In the genomic region with DNA sequence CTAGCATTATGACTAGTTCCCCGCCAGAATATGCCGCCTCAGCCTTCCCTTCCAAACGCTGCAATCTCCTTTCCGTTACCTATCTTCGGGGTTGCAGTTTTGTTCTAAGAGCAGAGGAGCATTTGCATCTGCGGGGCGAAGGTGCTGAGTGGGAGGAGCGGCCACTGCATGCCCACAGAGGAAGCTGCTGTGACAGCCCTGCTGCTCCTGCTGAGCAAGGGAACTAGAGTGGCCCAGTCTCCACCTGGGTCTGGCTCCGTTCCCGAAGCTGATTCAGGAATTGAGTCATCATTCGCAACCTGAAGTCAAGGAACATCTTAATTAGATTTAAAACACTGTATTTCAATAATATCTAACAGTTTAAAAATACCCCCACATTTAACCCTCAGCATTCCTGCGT, we compare ENCODE assay signal across 9 cellular contexts.
DNase-seq lines count a peak whose midpoint lies in the region; ATAC-seq and TF ChIP-seq lines count a peak whose summit lies in the region.
"Had no signal": no experiment of that assay in that cellular context is flagged by ENCODE, and none has a peak within 500 bp of the region (broad histone marks: within the 10 kb centered on the region; RNA-seq: fewer than 3 reads in every experiment).

No MANE protein-coding gene starts in this region.

- no peaks in the 10 kb centered on the region for H3K9me3 ChIP-seq in upper lobe of right lung

- intact Hi-C loops in upper lobe of right lung (cut with DNase I) (no loop called here), sciatic nerve (cut with DNase I) (no loop called here)

- H3K36me3 ChIP-seq in kidney epithelial cell (ENCODE audit: control insufficient read depth, insufficient read depth, low read length) (no peaks in the 10 kb centered on the region), upper lobe of right lung (no peaks in the 10 kb centered on the region)

- no peak overlapping the region for H3K4me3 ChIP-seq in kidney epithelial cell (ENCODE audit: low read depth, low read length)
- H3K4me3 ChIP-seq in upper lobe of right lung, result no peak overlapping the region

- TF ChIP-seq CTCF in kidney epithelial cell (IDR thresholded peaks at IDR 0.05; ENCODE audit: insufficient read depth, low read length, poor library complexity, severe bottlenecking) (no peak), upper lobe of right lung (IDR thresholded peaks at IDR 0.05) (no peak)

- peaks cover 13% of the 10 kb centered on the region for H3K4me1 ChIP-seq in upper lobe of right lung

- peak; percentile 36 for DNase-seq in DMS53 (lab: John Stamatoyannopoulos, UW)
- no peak for DNase-seq in DMS53 treated with DMSO at 0.1 percent for 48 hours (lab: John Stamatoyannopoulos, UW; ENCODE audit: unreplicated experiment)
- DNase-seq in caudate nucleus (lab: John Stamatoyannopoulos, UW), result peak in 40 of 61 donors; percentile 16 to 86 (median 55)
- peak; percentile 69 for DNase-seq in kidney epithelial cell (ENCODE audit: low read depth)
- peak; percentile 79 for DNase-seq in upper lobe of right lung
- no peak for DNase-seq in sciatic nerve (ENCODE audit: low spot score)
- DNase-seq in activated gamma-delta T cell treated with Interleukin-2 at 50 U/mL for 16 hours, result no peak
- no peak for DNase-seq in activated CD4-positive, alpha-beta T cell treated with anti-CD3 and anti-CD28 coated beads, Interleukin-2, amount 50 U/mL, for 48 hours

- H3K27ac ChIP-seq in caudate nucleus (ENCODE audit: low read depth, low read length) (peak overlapping the region; percentile 87), upper lobe of right lung (no peak overlapping the region)
- H3K27ac ChIP-seq: 22Rv1 had no signal

- ATAC-seq in upper lobe of right lung (peak; percentile 69), sciatic nerve (no peak)

- H3K27me3 ChIP-seq in kidney epithelial cell (ENCODE audit: control insufficient read depth, insufficient read depth, low read length) (no peaks in the 10 kb centered on the region), upper lobe of right lung (no peaks in the 10 kb centered on the region)

Comparison
In these comparisons a context has a peak if more than half of its experiments do, and no peak if none do; other contexts are left out.
1. DNase-seq: peak in DMS53 (single experiment), caudate nucleus (40 of 61), kidney epithelial cell (single experiment) and upper lobe of right lung (single experiment); none in DMS53 treated with DMSO at 0.1 percent for 48 hours (single experiment), sciatic nerve (single experiment), activated gamma-delta T cell treated with Interleukin-2 at 50 U/mL for 16 hours (single experiment) and activated CD4-positive, alpha-beta T cell treated with anti-CD3 and anti-CD28 coated beads, Interleukin-2, amount 50 U/mL, for 48 hours (0 of 2).